2 cellular contexts compared by ENCODE assay signal in the genomic region with DNA sequence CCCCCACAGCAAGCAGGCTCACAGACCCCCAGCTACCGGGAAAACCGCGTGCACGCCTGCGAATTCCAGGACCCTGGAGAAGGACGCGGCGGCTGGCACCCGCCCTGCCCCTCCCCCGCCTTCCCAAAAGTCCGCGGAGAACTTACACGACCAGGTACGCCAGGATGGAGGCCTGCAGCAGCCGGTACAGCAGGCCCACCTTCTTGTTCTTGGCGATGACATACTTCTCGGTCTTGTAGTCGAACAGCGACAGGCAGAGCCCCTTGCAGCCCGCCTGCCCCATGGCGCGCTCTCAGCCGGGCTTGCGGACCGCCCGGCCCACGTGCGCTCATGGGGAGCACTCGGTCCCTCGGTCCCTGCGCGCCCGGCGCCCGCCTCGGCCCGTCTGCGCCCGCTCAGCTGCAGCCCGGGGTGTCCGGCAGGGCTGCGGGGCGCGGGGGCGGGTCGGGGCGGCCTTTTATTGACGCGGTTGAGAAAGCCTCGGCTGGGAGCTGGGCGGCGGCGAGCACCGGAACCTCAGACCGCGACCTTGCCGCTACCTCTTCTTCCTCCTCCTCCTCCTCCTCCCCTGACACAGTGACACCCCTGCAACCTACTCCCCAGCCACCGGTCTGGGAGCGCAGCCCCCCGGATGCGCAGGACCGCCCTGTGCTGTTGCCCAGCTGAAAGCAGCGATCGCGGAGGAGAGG.
A peak's percentile ranks its signal among the peaks of the same experiment; 100 is the strongest.
TF ChIP-seq lines count a peak whose summit lies in the region.

A gene with protein sequence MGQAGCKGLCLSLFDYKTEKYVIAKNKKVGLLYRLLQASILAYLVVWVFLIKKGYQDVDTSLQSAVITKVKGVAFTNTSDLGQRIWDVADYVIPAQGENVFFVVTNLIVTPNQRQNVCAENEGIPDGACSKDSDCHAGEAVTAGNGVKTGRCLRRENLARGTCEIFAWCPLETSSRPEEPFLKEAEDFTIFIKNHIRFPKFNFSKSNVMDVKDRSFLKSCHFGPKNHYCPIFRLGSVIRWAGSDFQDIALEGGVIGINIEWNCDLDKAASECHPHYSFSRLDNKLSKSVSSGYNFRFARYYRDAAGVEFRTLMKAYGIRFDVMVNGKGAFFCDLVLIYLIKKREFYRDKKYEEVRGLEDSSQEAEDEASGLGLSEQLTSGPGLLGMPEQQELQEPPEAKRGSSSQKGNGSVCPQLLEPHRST (minus strand): TSS at position 433 of the 689 bp plus-strand sequence. CDS start 150 bp downstream, at position 283.

TF ChIP-seq in SK-N-SH treated with all-trans-retinoic acid at 6 μM for 48 hours, 23 proteins besides CTCF, POLR2A, EP300 and RAD21:
- TF ChIP-seq TSHZ2 (CRISPR knock-in tag; IDR thresholded peaks at IDR 0.05) = no peak
- TF ChIP-seq ZC3H10 (CRISPR knock-in tag; IDR thresholded peaks at IDR 0.05) = no peak
- TF ChIP-seq, protein P1, sequence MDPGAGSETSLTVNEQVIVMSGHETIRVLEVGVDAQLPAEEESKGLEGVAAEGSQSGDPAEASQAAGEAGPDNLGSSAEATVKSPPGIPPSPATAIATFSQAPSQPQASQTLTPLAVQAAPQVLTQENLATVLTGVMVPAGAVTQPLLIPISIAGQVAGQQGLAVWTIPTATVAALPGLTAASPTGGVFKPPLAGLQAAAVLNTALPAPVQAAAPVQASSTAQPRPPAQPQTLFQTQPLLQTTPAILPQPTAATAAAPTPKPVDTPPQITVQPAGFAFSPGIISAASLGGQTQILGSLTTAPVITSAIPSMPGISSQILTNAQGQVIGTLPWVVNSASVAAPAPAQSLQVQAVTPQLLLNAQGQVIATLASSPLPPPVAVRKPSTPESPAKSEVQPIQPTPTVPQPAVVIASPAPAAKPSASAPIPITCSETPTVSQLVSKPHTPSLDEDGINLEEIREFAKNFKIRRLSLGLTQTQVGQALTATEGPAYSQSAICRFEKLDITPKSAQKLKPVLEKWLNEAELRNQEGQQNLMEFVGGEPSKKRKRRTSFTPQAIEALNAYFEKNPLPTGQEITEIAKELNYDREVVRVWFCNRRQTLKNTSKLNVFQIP (CRISPR knock-in tag; IDR thresholded peaks at IDR 0.05; ENCODE audit: borderline replicate concordance, low read depth) = no peak
- TF ChIP-seq ZNF8 (CRISPR knock-in tag; IDR thresholded peaks at IDR 0.05) = no peak
- TF ChIP-seq PATZ1 (CRISPR knock-in tag; IDR thresholded peaks at IDR 0.05; ENCODE audit: borderline replicate concordance) = no peak
- TF ChIP-seq ISL1 (CRISPR knock-in tag; IDR thresholded peaks at IDR 0.05) = no peak
- no peak for TF ChIP-seq ZNF565 (CRISPR knock-in tag; conservative IDR thresholded peaks at IDR 0.05; ENCODE audit: low read depth)
- no peak for TF ChIP-seq PPARA (CRISPR knock-in tag; IDR thresholded peaks at IDR 0.05; ENCODE audit: borderline replicate concordance)
- TF ChIP-seq GLIS3 (CRISPR knock-in tag; IDR thresholded peaks at IDR 0.05) = no peak
- no peak for TF ChIP-seq OSR1 (CRISPR knock-in tag; IDR thresholded peaks at IDR 0.05)
- no peak for TF ChIP-seq TOX (CRISPR knock-in tag; IDR thresholded peaks at IDR 0.05; ENCODE audit: borderline replicate concordance)
- no peak for TF ChIP-seq CSRNP3 (CRISPR knock-in tag; IDR thresholded peaks at IDR 0.05)
- no peak for TF ChIP-seq ZNF70 (CRISPR knock-in tag; IDR thresholded peaks at IDR 0.05)

TF ChIP-seq in K562, 482 proteins besides CTCF, POLR2A, EP300 and RAD21 (continued from another document and continues in another):
- TF ChIP-seq TEAD1 (CRISPR knock-in tag; IDR thresholded peaks at IDR 0.05) = no peak
- TF ChIP-seq, protein P2, sequence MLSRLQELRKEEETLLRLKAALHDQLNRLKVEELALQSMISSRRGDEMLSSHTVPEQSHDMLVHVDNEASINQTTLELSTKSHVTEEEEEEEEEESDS (CRISPR knock-in tag; IDR thresholded peaks at IDR 0.05) = no peak
- TF ChIP-seq SPI1 (IDR thresholded peaks at IDR 0.05; ENCODE audit: borderline replicate concordance, low read depth, low read length) = 0 out of 2 replicates have a peak, but pooled peaks have one; percentile 27
- TF ChIP-seq KAT2B (IDR thresholded peaks at IDR 0.05; ENCODE audit: low read depth, low read length) = no peak
- no peak for TF ChIP-seq GTF2A2 (tag; IDR thresholded peaks at IDR 0.05)
- 0 out of 2 replicates have a peak, but pooled peaks have one; percentile 29 for TF ChIP-seq MIER1 (IDR thresholded peaks at IDR 0.05; ENCODE audit: low read depth)
- no peak for TF ChIP-seq SOX6 (IDR thresholded peaks at IDR 0.05)
- TF ChIP-seq, protein P3, sequence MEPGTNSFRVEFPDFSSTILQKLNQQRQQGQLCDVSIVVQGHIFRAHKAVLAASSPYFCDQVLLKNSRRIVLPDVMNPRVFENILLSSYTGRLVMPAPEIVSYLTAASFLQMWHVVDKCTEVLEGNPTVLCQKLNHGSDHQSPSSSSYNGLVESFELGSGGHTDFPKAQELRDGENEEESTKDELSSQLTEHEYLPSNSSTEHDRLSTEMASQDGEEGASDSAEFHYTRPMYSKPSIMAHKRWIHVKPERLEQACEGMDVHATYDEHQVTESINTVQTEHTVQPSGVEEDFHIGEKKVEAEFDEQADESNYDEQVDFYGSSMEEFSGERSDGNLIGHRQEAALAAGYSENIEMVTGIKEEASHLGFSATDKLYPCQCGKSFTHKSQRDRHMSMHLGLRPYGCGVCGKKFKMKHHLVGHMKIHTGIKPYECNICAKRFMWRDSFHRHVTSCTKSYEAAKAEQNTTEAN (CRISPR knock-in tag; IDR thresholded peaks at IDR 0.05) = no peak
- no peak for TF ChIP-seq ZBED1 (IDR thresholded peaks at IDR 0.05)
- no peak for TF ChIP-seq POU5F1 (IDR thresholded peaks at IDR 0.05; ENCODE audit: borderline replicate concordance, low read depth, low read length, partially characterized antibody)
- TF ChIP-seq CLOCK (CRISPR knock-in tag; IDR thresholded peaks at IDR 0.05; ENCODE audit: borderline replicate concordance) = no peak
- no peak for TF ChIP-seq ZBTB49 (CRISPR knock-in tag; IDR thresholded peaks at IDR 0.05; ENCODE audit: borderline replicate concordance)
- TF ChIP-seq HNRNPLL (IDR thresholded peaks at IDR 0.05; ENCODE audit: low read depth, low read length, poor library complexity, severe bottlenecking) = no peak
- TF ChIP-seq, protein P4, sequence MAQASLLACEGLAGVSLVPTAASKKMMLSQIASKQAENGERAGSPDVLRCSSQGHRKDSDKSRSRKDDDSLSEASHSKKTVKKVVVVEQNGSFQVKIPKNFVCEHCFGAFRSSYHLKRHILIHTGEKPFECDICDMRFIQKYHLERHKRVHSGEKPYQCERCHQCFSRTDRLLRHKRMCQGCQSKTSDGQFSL (CRISPR knock-in tag; IDR thresholded peaks at IDR 0.05) = no peak
- TF ChIP-seq, protein P4 (tag; IDR thresholded peaks at IDR 0.05) = no peak
- TF ChIP-seq FOXJ2 (tag; IDR thresholded peaks at IDR 0.05) = no peak
- no peak for TF ChIP-seq RBM15 (IDR thresholded peaks at IDR 0.05; ENCODE audit: insufficient read depth, low read length)
- 0 out of 2 replicates have a peak, but pooled peaks have one; percentile 24 for TF ChIP-seq POLR2G (IDR thresholded peaks at IDR 0.05; ENCODE audit: low read depth, low read length)
- TF ChIP-seq SMARCA4 (IDR thresholded peaks at IDR 0.05) = no peak
- TF ChIP-seq, protein P5, sequence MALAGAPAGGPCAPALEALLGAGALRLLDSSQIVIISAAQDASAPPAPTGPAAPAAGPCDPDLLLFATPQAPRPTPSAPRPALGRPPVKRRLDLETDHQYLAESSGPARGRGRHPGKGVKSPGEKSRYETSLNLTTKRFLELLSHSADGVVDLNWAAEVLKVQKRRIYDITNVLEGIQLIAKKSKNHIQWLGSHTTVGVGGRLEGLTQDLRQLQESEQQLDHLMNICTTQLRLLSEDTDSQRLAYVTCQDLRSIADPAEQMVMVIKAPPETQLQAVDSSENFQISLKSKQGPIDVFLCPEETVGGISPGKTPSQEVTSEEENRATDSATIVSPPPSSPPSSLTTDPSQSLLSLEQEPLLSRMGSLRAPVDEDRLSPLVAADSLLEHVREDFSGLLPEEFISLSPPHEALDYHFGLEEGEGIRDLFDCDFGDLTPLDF (CRISPR knock-in tag; IDR thresholded peaks at IDR 0.05) = no peak
- no peak for TF ChIP-seq NFRKB (IDR thresholded peaks at IDR 0.05; ENCODE audit: low read depth)
- TF ChIP-seq ZNF384 (IDR thresholded peaks at IDR 0.05; ENCODE audit: low read depth, low read length) = no peak
- TF ChIP-seq MLLT1 (IDR thresholded peaks at IDR 0.05) = no peak
- no peak for TF ChIP-seq ZBTB8A (IDR thresholded peaks at IDR 0.05; ENCODE audit: partially characterized antibody)
- 0 out of 2 replicates have a peak, but pooled peaks have one; percentile 21 for TF ChIP-seq RBFOX2 (IDR thresholded peaks at IDR 0.05; ENCODE audit: low read depth, low read length)
- TF ChIP-seq, protein P6, sequence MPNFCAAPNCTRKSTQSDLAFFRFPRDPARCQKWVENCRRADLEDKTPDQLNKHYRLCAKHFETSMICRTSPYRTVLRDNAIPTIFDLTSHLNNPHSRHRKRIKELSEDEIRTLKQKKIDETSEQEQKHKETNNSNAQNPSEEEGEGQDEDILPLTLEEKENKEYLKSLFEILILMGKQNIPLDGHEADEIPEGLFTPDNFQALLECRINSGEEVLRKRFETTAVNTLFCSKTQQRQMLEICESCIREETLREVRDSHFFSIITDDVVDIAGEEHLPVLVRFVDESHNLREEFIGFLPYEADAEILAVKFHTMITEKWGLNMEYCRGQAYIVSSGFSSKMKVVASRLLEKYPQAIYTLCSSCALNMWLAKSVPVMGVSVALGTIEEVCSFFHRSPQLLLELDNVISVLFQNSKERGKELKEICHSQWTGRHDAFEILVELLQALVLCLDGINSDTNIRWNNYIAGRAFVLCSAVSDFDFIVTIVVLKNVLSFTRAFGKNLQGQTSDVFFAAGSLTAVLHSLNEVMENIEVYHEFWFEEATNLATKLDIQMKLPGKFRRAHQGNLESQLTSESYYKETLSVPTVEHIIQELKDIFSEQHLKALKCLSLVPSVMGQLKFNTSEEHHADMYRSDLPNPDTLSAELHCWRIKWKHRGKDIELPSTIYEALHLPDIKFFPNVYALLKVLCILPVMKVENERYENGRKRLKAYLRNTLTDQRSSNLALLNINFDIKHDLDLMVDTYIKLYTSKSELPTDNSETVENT (CRISPR knock-in tag; IDR thresholded peaks at IDR 0.05) = no peak
- peak; percentile 21; the same call in 1 of the 2 replicates for TF ChIP-seq MAX (CRISPR knock-in tag; IDR thresholded peaks at IDR 0.05)
- TF ChIP-seq NUFIP1 (IDR thresholded peaks at IDR 0.05; ENCODE audit: partially characterized antibody) = no peak
- TF ChIP-seq BCL6 (CRISPR knock-in tag; IDR thresholded peaks at IDR 0.05) = no peak
- no peak for TF ChIP-seq BRD9 (IDR thresholded peaks at IDR 0.05; ENCODE audit: low read depth, partially characterized antibody)
